10 cellular contexts compared by ENCODE assay signal in the genomic region with DNA sequence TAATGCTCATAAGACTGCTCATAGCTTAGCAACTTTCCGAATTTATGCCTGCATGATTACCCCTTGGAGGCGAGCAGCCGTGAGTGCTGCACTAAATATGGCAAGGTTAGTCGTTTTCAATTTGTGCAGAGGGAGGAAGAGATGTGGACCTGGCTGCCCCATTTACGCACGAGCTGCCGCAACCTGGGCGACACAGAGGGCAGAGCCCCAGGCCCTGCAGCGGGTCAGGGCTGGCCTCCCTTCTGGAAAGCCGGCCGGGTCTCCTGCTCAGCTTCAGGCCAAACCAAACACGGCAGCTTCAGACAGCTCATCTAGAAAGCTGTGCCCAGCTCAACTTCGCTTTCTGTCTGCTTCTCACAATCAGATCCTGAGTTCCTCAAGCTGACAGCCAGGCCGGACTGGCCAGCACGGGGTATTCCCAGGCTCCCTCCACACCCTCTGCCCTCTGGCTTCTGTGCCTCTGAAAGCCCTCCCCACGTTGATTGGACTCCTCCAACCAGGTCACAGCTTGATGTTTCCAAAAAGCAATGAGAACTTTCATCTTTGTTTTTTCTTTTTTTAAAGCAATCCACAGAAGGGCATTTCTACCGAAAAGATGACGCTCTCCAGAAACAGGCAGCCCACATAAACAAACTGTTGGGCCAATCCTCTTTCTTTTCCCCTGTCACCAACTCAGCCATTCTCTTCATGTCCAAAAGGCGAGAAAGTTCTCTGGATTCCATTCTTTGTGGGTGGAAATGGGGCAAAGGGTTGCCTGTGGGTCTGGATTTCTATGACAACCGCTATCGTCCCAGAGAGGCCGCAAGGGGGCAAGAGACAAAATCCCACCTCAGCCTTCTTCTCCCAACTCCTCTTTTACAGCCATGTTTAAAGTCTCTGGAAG.
DNase-seq lines count a peak whose midpoint lies in the region; ATAC-seq and TF ChIP-seq lines count a peak whose summit lies in the region.
"Had no signal": no experiment of that assay in that cellular context is flagged by ENCODE, and none has a peak within 500 bp of the region (broad histone marks: within the 10 kb centered on the region; RNA-seq: fewer than 3 reads in every experiment).

No MANE protein-coding gene starts in this region.

- H4K20me1 ChIP-seq in osteoblast (ENCODE audit: insufficient read depth, low read length): no peaks in the 10 kb centered on the region

- peak overlapping the region; percentile 7 for H2AFZ ChIP-seq in osteoblast (ENCODE audit: low read length)

- TF ChIP-seq POLR2A in heart left ventricle (IDR thresholded peaks at IDR 0.05): no peak
- no peak for TF ChIP-seq POLR2A in uterus (IDR thresholded peaks at IDR 0.05)

- H3K27ac ChIP-seq in brain microvascular endothelial cell (peak overlapping the region; percentile 60), heart left ventricle (peak overlapping the region in 10 of 12 donors; percentile 6 to 77 (median 40)), osteoblast (ENCODE audit: low read depth, low read length) (peak overlapping the region; percentile 94), uterus (peak overlapping the region; percentile 68 to 90)

- H3K4me3 ChIP-seq in brain microvascular endothelial cell (ENCODE audit: low read depth, low read length) (no peak overlapping the region), heart left ventricle (peak overlapping the region in 1 of 12 donors; percentile 12), osteoblast (ENCODE audit: insufficient read depth, low read length) (peak overlapping the region; percentile 40), uterus (peak overlapping the region in 1 of 2 donors; percentile 3)

- TF ChIP-seq CTCF in brain microvascular endothelial cell (IDR thresholded peaks at IDR 0.05; ENCODE audit: low read depth, low read length, missing control alignments) (peak; percentile 59), heart left ventricle (IDR thresholded peaks at IDR 0.05) (peak in 1 of 12 donors; percentile 3), osteoblast (IDR thresholded peaks at IDR 0.05; ENCODE audit: extremely low read depth, low read depth, low read length) (peak; percentile 54), uterus (IDR thresholded peaks at IDR 0.05) (no peak)

- no peaks in the 10 kb centered on the region for H3K27me3 ChIP-seq in brain microvascular endothelial cell (replicated peaks)
- H3K27me3 ChIP-seq in heart left ventricle: no peaks in the 10 kb centered on the region
- no peaks in the 10 kb centered on the region for H3K27me3 ChIP-seq in osteoblast (ENCODE audit: insufficient read depth, low read length)
- no peaks in the 10 kb centered on the region for H3K27me3 ChIP-seq in uterus

- H3K79me2 ChIP-seq in osteoblast (ENCODE audit: insufficient read depth, low read length): peaks cover 55% of the 10 kb centered on the region

- WGBS in heart left ventricle, 4 donors: 61 to 77% (median 72%) methylated on average over 20 to 22 of the region's 22 CpGs

- H3K4me2 ChIP-seq in osteoblast (ENCODE audit: insufficient read depth, low read length): peak overlapping the region; percentile 66

- DNase-seq in brain microvascular endothelial cell (peak; percentile 68), heart left ventricle (peak in 1 of 5 donors; percentile 37), osteoblast (ENCODE audit: insufficient read length, low spot score, missing footprints) (peak; percentile 83), uterus (peak in 1 of 2 donors; percentile 32), NCI-H526 treated with DMSO at 0.1 percent for 48 hours (lab: John Stamatoyannopoulos, UW) (no peak), NCI-H2171 treated with DMSO at 0.1 percent for 48 hours (lab: John Stamatoyannopoulos, UW) (no peak)
- DNase-seq: activated CD4-positive, alpha-beta T cell treated with anti-CD3 and anti-CD28 coated beads for 36 hours; NCI-H1092; NCI-H748 treated with DMSO at 0.1 percent for 48 hours had no signal

- in situ Hi-C loops in brain microvascular endothelial cell (cut with HindIII; ENCODE audit: low pct_ligation_motif_present, low sequenced_read_pairs): no loop called here

- H3K4me1 ChIP-seq in heart left ventricle (peaks cover 0 to 40% (median 12%) of the 10 kb centered on the region in 12 donors), osteoblast (ENCODE audit: insufficient read depth, low read length) (peaks cover 26% of the 10 kb centered on the region), uterus (no peaks in the 10 kb centered on the region)

- intact Hi-C loops in heart left ventricle (cut with DNase I) (loop anchor here in 3 of 10 donors (5.0 to 10.0 kb wide), 2 partner anchors 76 to 78 kb away; no protein-coding TSS in a partner anchor), uterus (cut with DNase I; ENCODE audit: low total_unique reads) (no loop called here)

- H3K36me3 ChIP-seq in brain microvascular endothelial cell (replicated peaks) (no peaks in the 10 kb centered on the region), heart left ventricle (no peaks in the 10 kb centered on the region), osteoblast (ENCODE audit: insufficient read depth, low read length) (no peaks in the 10 kb centered on the region), uterus (no peaks in the 10 kb centered on the region)

- peak in 3 of 4 donors; percentile 41 to 66 (median 64) for ATAC-seq in heart left ventricle
- ATAC-seq in GM18519 (IDR thresholded peaks at IDR 0.05; ENCODE audit: low FRiP score, unreplicated experiment): no peak
- ATAC-seq: activated CD4-positive, alpha-beta T cell treated with anti-CD3 and anti-CD28 coated beads for 36 hours had no signal

- H3K9me3 ChIP-seq in heart left ventricle (no peaks in the 10 kb centered on the region), osteoblast (ENCODE audit: low read depth, low read length) (no peaks in the 10 kb centered on the region), uterus (no peaks in the 10 kb centered on the region)

Comparison
In these comparisons a context has a peak if more than half of its experiments do, and no peak if none do; other contexts are left out.
1. DNase-seq: peak in brain microvascular endothelial cell (single experiment) and osteoblast (single experiment); none in NCI-H526 treated with DMSO at 0.1 percent for 48 hours (single experiment) and NCI-H2171 treated with DMSO at 0.1 percent for 48 hours (single experiment).
2. H3K27ac ChIP-seq: peak in every context shown above with its lines; median percentile 94 in osteoblast; 79 in uterus; 60 in brain microvascular endothelial cell; 40 in heart left ventricle.
3. CTCF ChIP-seq: peak in brain microvascular endothelial cell (single experiment) and osteoblast (single experiment); none in uterus (0 of 4).